Comparison of ENCODE assay signal across 9 cellular contexts in genomic region chr2:26067980-26068507, GRCh38. TPM values are rescaled to one million over a fixed set of nuclear protein-coding genes. Genes with fewer than 3 reads are reported as not detected.
DNase-seq lines count a peak whose midpoint lies in the region; ATAC-seq, FAIRE-seq and TF ChIP-seq lines count a peak whose summit lies in the region.
"Had no signal": no experiment of that assay in that cellular context is flagged by ENCODE, and none has a peak within 500 bp of the region (broad histone marks: within the 10 kb centered on the region; RNA-seq: fewer than 3 reads in every experiment).

No MANE protein-coding gene starts in this region.

- no peak overlapping the region for H3K4me3 Mint-ChIP-seq in brain

- H3K36me3 ChIP-seq in DOHH2 (ENCODE audit: control insufficient read depth, low read length) = peaks cover 15% of the 10 kb centered on the region
- H3K36me3 ChIP-seq in osteoblast (ENCODE audit: insufficient read depth, low read length) = peaks cover 10% of the 10 kb centered on the region
- no peaks in the 10 kb centered on the region for H3K36me3 ChIP-seq in pancreas

- H3K79me2 ChIP-seq in DOHH2 (ENCODE audit: control insufficient read depth, low read length) = peaks cover 91% of the 10 kb centered on the region
- H3K79me2 ChIP-seq in osteoblast (ENCODE audit: insufficient read depth, low read length) = peaks cover 96% of the 10 kb centered on the region

- H3K4me2 ChIP-seq in DOHH2 (ENCODE audit: low read length) (peak overlapping the region; percentile 36), osteoblast (ENCODE audit: insufficient read depth, low read length) (peak overlapping the region; percentile 61)

- H3K27me3 ChIP-seq in DOHH2 (ENCODE audit: control insufficient read depth, low read length) (no peaks in the 10 kb centered on the region), osteoblast (ENCODE audit: insufficient read depth, low read length) (no peaks in the 10 kb centered on the region), pancreas (no peaks in the 10 kb centered on the region)

- TF ChIP-seq CTCF in DOHH2 (IDR thresholded peaks at IDR 0.05; ENCODE audit: low read depth, low read length, poor library complexity, severe bottlenecking) (no peak), brain (conservative IDR thresholded peaks at IDR 0.05) (no peak), osteoblast (IDR thresholded peaks at IDR 0.05; ENCODE audit: extremely low read depth, low read depth, low read length) (no peak), pancreas (IDR thresholded peaks at IDR 0.05) (no peak)

- no peak overlapping the region for H2AFZ ChIP-seq in osteoblast (ENCODE audit: low read length)

- DNase-seq in M059J (ENCODE audit: low read depth) (peak; percentile 12), osteoblast (ENCODE audit: insufficient read length, low spot score, missing footprints) (no peak), pancreas (no peak), C1 segment of cervical spinal cord (lab: John Stamatoyannopoulos, UW) (no peak)
- DNase-seq: activated CD4-positive, CD25-positive, alpha-beta regulatory T cell; NCI-H510A treated with DMSO at 0.1 percent for 48 hours had no signal

- H3K9me3 Mint-ChIP-seq in brain = no peaks in the 10 kb centered on the region

- peaks cover 51% of the 10 kb centered on the region for H3K36me3 Mint-ChIP-seq in brain

- intact Hi-C loops in pancreas (cut with DNase I) = no loop called here

- H3K9me3 ChIP-seq in DOHH2 (ENCODE audit: control insufficient read depth, insufficient read depth, low read length) = no peaks in the 10 kb centered on the region
- H3K9me3 ChIP-seq in osteoblast (ENCODE audit: low read depth, low read length) = no peaks in the 10 kb centered on the region
- no peaks in the 10 kb centered on the region for H3K9me3 ChIP-seq in pancreas

- H3K4me1 Mint-ChIP-seq in brain = peaks cover 40% of the 10 kb centered on the region

- H4K20me1 ChIP-seq in DOHH2 (ENCODE audit: control insufficient read depth, insufficient read depth, low read depth, low read length) (peaks cover 10% of the 10 kb centered on the region), osteoblast (ENCODE audit: insufficient read depth, low read length) (peaks cover 30% of the 10 kb centered on the region)

- no peak overlapping the region for H3K4me3 ChIP-seq in DOHH2 (ENCODE audit: low read length)
- no peak overlapping the region for H3K4me3 ChIP-seq in osteoblast (ENCODE audit: insufficient read depth, low read length)
- H3K4me3 ChIP-seq in pancreas = no peak overlapping the region

- peaks cover 34% of the 10 kb centered on the region for H3K4me1 ChIP-seq in DOHH2 (ENCODE audit: control insufficient read depth, low read length)
- H3K4me1 ChIP-seq in osteoblast (ENCODE audit: insufficient read depth, low read length) = peaks cover 12% of the 10 kb centered on the region
- H3K4me1 ChIP-seq in pancreas = peaks cover 0 to 14% (median 9%) of the 10 kb centered on the region in 3 donors

- peak overlapping the region in 3 of 5 experiments; percentile 6 to 81 (median 49) for H3K27ac Mint-ChIP-seq in brain

- no peaks in the 10 kb centered on the region for H3K27me3 Mint-ChIP-seq in brain

- WGBS in pancreas, 2 donors = 44 to 53% methylated on average over 3 of the region's 3 CpGs

- no peak for ATAC-seq in pancreas
- no peak for ATAC-seq in HG03457 (IDR thresholded peaks at IDR 0.05; ENCODE audit: unreplicated experiment)

- no peaks in the 10 kb centered on the region for H3K9me2 ChIP-seq in DOHH2 (replicated peaks; ENCODE audit: control insufficient read depth, low read length)

- no peaks in the 10 kb centered on the region for H3F3A ChIP-seq in DOHH2 (ENCODE audit: control insufficient read depth, insufficient read depth)

- no peak for FAIRE-seq in pancreas (lab: Jason Lieb, UNC)

- no peak overlapping the region for H3K27ac ChIP-seq in DOHH2 (ENCODE audit: low read depth, low read length)
- peak overlapping the region; percentile 57 for H3K27ac ChIP-seq in osteoblast (ENCODE audit: low read depth, low read length)
- no peak overlapping the region for H3K27ac ChIP-seq in pancreas

RNA-seq across cellular contexts. Expression of gene RAB10, which starts 34.2 kb away (rescaled TPM):
- total RNA-seq in M059J (2014; rRNA removed; shearing (Covaris generic)) = 71.0 and 115 TPM in 2 replicates
- polyA plus RNA-seq in brain (ENCODE audit: insufficient read depth, low read depth, low replicate concordance) (68.7 TPM), pancreas (10 to 100 TPM; 16.5 to 29.1 TPM)
- total RNA-seq in osteoblast (128 and 151 TPM in 2 replicates), pancreas (10 to 100 TPM; 27.4 to 62.9 (median 50.0) TPM)
